ENCODE assay signal across 1 cellular context in genomic region chr5:136123236-136123768, GRCh38.
A peak's percentile ranks its signal among the peaks of the same experiment; 100 is the strongest.
TF ChIP-seq lines count a peak whose summit lies in the region.

No MANE protein-coding gene starts in this region.

TF ChIP-seq in HEK293, 187 proteins besides CTCF, POLR2A, EP300 and RAD21 (continued from another document):
- TF ChIP-seq, protein P1, sequence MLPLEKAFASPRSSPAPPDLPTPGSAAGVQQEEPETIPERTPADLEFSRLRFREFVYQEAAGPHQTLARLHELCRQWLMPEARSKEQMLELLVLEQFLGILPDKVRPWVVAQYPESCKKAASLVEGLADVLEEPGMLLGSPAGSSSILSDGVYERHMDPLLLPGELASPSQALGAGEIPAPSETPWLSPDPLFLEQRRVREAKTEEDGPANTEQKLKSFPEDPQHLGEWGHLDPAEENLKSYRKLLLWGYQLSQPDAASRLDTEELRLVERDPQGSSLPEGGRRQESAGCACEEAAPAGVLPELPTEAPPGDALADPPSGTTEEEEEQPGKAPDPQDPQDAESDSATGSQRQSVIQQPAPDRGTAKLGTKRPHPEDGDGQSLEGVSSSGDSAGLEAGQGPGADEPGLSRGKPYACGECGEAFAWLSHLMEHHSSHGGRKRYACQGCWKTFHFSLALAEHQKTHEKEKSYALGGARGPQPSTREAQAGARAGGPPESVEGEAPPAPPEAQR (tag by site-specific recombination; IDR thresholded peaks at IDR 0.05): no peak
- TF ChIP-seq BCL11B (tag by site-specific recombination; IDR thresholded peaks at IDR 0.05; ENCODE audit: low read depth) (no peak), ZNF585B (tag by site-specific recombination; IDR thresholded peaks at IDR 0.05) (no peak), ZNF621 (tag by site-specific recombination; IDR thresholded peaks at IDR 0.05) (no peak), ZNF132 (tag by site-specific recombination; IDR thresholded peaks at IDR 0.05; ENCODE audit: borderline replicate concordance) (no peak), ZEB2 (tag by site-specific recombination; IDR thresholded peaks at IDR 0.05) (peak; percentile 71), ZBTB44 (tag by site-specific recombination; IDR thresholded peaks at IDR 0.05) (peak; percentile 51), SCRT2 (tag by site-specific recombination; IDR thresholded peaks at IDR 0.05) (peak; percentile 92)
- TF ChIP-seq, protein P2, sequence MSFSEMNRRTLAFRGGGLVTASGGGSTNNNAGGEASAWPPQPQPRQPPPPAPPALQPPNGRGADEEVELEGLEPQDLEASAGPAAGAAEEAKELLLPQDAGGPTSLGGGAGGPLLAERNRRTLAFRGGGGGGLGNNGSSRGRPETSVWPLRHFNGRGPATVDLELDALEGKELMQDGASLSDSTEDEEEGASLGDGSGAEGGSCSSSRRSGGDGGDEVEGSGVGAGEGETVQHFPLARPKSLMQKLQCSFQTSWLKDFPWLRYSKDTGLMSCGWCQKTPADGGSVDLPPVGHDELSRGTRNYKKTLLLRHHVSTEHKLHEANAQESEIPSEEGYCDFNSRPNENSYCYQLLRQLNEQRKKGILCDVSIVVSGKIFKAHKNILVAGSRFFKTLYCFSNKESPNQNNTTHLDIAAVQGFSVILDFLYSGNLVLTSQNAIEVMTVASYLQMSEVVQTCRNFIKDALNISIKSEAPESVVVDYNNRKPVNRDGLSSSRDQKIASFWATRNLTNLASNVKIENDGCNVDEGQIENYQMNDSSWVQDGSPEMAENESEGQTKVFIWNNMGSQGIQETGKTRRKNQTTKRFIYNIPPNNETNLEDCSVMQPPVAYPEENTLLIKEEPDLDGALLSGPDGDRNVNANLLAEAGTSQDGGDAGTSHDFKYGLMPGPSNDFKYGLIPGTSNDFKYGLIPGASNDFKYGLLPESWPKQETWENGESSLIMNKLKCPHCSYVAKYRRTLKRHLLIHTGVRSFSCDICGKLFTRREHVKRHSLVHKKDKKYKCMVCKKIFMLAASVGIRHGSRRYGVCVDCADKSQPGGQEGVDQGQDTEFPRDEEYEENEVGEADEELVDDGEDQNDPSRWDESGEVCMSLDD (tag by site-specific recombination; IDR thresholded peaks at IDR 0.05): no peak
